ENCODE assay signal across 8 cellular contexts in the genomic region with DNA sequence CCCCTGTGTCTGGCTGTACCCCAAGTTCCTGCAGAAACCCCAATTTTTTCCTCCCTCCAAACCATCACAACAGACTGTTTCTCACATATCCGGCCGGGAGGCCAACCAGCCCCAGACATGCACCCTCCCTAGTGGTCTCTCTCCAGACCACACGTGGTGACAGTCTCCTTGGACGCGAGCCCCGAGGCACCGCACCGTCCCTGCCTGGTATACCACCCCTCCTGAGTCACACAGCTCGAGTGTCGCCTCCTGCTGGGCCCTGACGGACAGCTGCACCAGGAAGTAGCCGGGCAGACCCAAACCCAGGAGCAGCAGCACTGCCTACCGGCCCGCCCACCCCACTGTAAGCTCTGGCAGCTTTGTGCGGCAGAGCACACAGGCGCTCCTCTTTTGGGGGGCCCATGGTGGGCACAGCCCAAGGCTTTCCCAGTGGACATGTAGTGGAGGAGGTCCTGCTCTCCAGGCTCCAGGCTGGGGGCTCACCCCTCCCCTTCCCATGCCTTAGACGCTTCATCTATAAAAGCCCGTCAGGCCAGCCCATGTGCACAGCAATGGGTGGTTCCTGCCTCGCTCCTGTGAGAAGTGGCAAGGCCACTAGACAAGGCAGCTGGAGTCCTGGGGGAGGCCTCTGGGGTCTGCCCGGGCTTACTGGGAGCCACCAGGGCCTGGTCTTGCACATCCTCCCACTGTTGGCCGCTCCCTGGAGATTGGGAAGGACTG.
A peak's percentile ranks its signal among the peaks of the same experiment; 100 is the strongest.
DNase-seq lines count a peak whose midpoint lies in the region; ATAC-seq and TF ChIP-seq lines count a peak whose summit lies in the region.

No MANE protein-coding gene starts in this region.

- TF ChIP-seq CTCF in 22Rv1 (IDR thresholded peaks at IDR 0.05) = peak; percentile 32; the same call in 1 of the 2 replicates
- TF ChIP-seq CTCF in GM12872 (IDR thresholded peaks at IDR 0.05; ENCODE audit: insufficient read depth, low read depth, low read length) = peak; percentile 33; the same call in 1 of the 3 replicates
- no peak for TF ChIP-seq CTCF in neural progenitor cell (IDR thresholded peaks at IDR 0.05)

- peaks cover 80% of the 10 kb centered on the region for H4K20me1 ChIP-seq in neural progenitor cell (ENCODE audit: low read depth)

- H3K36me3 ChIP-seq in esophagus (ENCODE audit: control insufficient read depth in 2 of 2, insufficient read depth in 2 of 2, low read length in 1 of 2) = peaks cover 10 to 16% of the 10 kb centered on the region in 2 donors
- no peaks in the 10 kb centered on the region for H3K36me3 ChIP-seq in neural progenitor cell

- H3K9me3 Mint-ChIP-seq in neural progenitor cell = no peaks in the 10 kb centered on the region
- no peaks in the 10 kb centered on the region for H3K9me3 Mint-ChIP-seq in activated T-helper 2 cell treated with anti-CD3 and anti-CD28 coated beads, Interferon-gamma antibody, Interleukin-2, Interleukin-4, amounts not matched to agents 10 μg/mL and 5 μg/mL and 100 μg/mL, durations not matched to agents 14 hours and 24 hours and 36 hours

- DNase-seq in RPMI7951 (ENCODE audit: low read depth) (peak; percentile 79), neural progenitor cell (ENCODE audit: low spot score) (peak; percentile 55)
- no peak for DNase-seq in activated T-helper 2 cell treated with anti-CD3 and anti-CD28 coated beads, Interferon-gamma antibody, Interleukin-2, Interleukin-4, amounts not matched to agents 10 μg/mL and 5 μg/mL and 100 μg/mL, durations not matched to agents 14 hours and 24 hours and 36 hours (ENCODE audit: low spot score)

- H3K4me3 ChIP-seq in esophagus (ENCODE audit: low read depth in 1 of 2, low read length in 2 of 2) (no peak overlapping the region), neural progenitor cell (no peak overlapping the region)

- H3K27ac Mint-ChIP-seq in neural progenitor cell = peak overlapping the region; percentile 72
- no peak overlapping the region for H3K27ac Mint-ChIP-seq in activated T-helper 2 cell treated with anti-CD3 and anti-CD28 coated beads, Interferon-gamma antibody, Interleukin-2, Interleukin-4, amounts not matched to agents 10 μg/mL and 5 μg/mL and 100 μg/mL, durations not matched to agents 14 hours and 24 hours and 36 hours

- H3K4me3 Mint-ChIP-seq in neural progenitor cell = peak overlapping the region; percentile 33
- no peak overlapping the region for H3K4me3 Mint-ChIP-seq in activated T-helper 2 cell treated with anti-CD3 and anti-CD28 coated beads, Interferon-gamma antibody, Interleukin-2, Interleukin-4, amounts not matched to agents 10 μg/mL and 5 μg/mL and 100 μg/mL, durations not matched to agents 14 hours and 24 hours and 36 hours (ENCODE audit: low read depth)

- no peak overlapping the region for H3K9ac ChIP-seq in neural progenitor cell

- peaks cover 32% of the 10 kb centered on the region for H3K4me1 Mint-ChIP-seq in neural progenitor cell
- H3K4me1 Mint-ChIP-seq in activated T-helper 2 cell treated with anti-CD3 and anti-CD28 coated beads, Interferon-gamma antibody, Interleukin-2, Interleukin-4, amounts not matched to agents 10 μg/mL and 5 μg/mL and 100 μg/mL, durations not matched to agents 14 hours and 24 hours and 36 hours (ENCODE audit: low read depth) = peaks cover 22% of the 10 kb centered on the region

- 58% methylated on average over 21 of the region's 21 CpGs for WGBS in esophagus, 2 donors

- H3K4me1 ChIP-seq in esophagus (ENCODE audit: control insufficient read depth in 2 of 2, insufficient read depth in 2 of 2, low read length in 1 of 2) (peaks cover 9 to 28% of the 10 kb centered on the region in 2 donors), neural progenitor cell (peaks cover 20% of the 10 kb centered on the region)

- H3K4me2 ChIP-seq in neural progenitor cell = no peak overlapping the region

- peaks cover 13% of the 10 kb centered on the region for H3K27me3 Mint-ChIP-seq in neural progenitor cell (ENCODE audit: insufficient read depth, low read depth)
- H3K27me3 Mint-ChIP-seq in activated T-helper 2 cell treated with anti-CD3 and anti-CD28 coated beads, Interferon-gamma antibody, Interleukin-2, Interleukin-4, amounts not matched to agents 10 μg/mL and 5 μg/mL and 100 μg/mL, durations not matched to agents 14 hours and 24 hours and 36 hours (ENCODE audit: low read depth) = no peaks in the 10 kb centered on the region

- intact Hi-C loops in activated T-helper 2 cell treated with anti-CD3 and anti-CD28 coated beads, Interferon-gamma antibody, Interleukin-2, Interleukin-4, amounts not matched to agents 10 μg/mL and 5 μg/mL and 100 μg/mL, durations not matched to agents 14 hours and 24 hours and 36 hours (cut with micrococcal nuclease) = loop anchor here (10.0 kb wide), 1 partner anchor 62 kb away; no protein-coding TSS in a partner anchor

- peaks cover 5% of the 10 kb centered on the region for H3F3A ChIP-seq in neural progenitor cell (ENCODE audit: low read depth)

- H3K27me3 ChIP-seq in esophagus (ENCODE audit: control insufficient read depth in 1 of 2, insufficient read depth in 2 of 2, low read length in 2 of 2) = no peaks in the 10 kb centered on the region
- H3K27me3 ChIP-seq in neural progenitor cell = peaks cover 13% of the 10 kb centered on the region

- peaks cover 2% of the 10 kb centered on the region for H3K36me3 Mint-ChIP-seq in neural progenitor cell
- H3K36me3 Mint-ChIP-seq in activated T-helper 2 cell treated with anti-CD3 and anti-CD28 coated beads, Interferon-gamma antibody, Interleukin-2, Interleukin-4, amounts not matched to agents 10 μg/mL and 5 μg/mL and 100 μg/mL, durations not matched to agents 14 hours and 24 hours and 36 hours (ENCODE audit: low read depth) = peaks cover 27% of the 10 kb centered on the region

- H3K9me3 ChIP-seq in esophagus (ENCODE audit: control insufficient read depth in 2 of 2, insufficient read depth in 1 of 2, low read depth in 1 of 2, low read length in 1 of 2) (no peaks in the 10 kb centered on the region), neural progenitor cell (ENCODE audit: low read depth) (no peaks in the 10 kb centered on the region)

- no peak for ATAC-seq in GM21723 (IDR thresholded peaks at IDR 0.05; ENCODE audit: unreplicated experiment)
- no peak for ATAC-seq in GM21825 (IDR thresholded peaks at IDR 0.05; ENCODE audit: unreplicated experiment)

- no peak overlapping the region for H2AFZ ChIP-seq in neural progenitor cell (replicated peaks)

- H3K27ac ChIP-seq in 22Rv1 (peak overlapping the region; percentile 57), esophagus (ENCODE audit: low read depth in 2 of 2, low read length in 1 of 2) (peak overlapping the region; percentile 47 to 65), neural progenitor cell (no peak overlapping the region)

- H3K79me2 ChIP-seq in neural progenitor cell (ENCODE audit: low read depth) = no peaks in the 10 kb centered on the region
